ENCODE assay signal across 1 cellular context in genomic region chr10:121598261-121599249, GRCh38.
A peak's percentile ranks its signal among the peaks of the same experiment; 100 is the strongest.
TF ChIP-seq lines count a peak whose summit lies in the region.

TSS of gene FGFR2 (minus strand) at chr10:121598444. CDS start at chr10:121593817, 4,627 bp downstream.

TF ChIP-seq in HEK293, 187 proteins besides CTCF, POLR2A, EP300 and RAD21 (continued from another document and continues in another):
- TF ChIP-seq, protein P1, sequence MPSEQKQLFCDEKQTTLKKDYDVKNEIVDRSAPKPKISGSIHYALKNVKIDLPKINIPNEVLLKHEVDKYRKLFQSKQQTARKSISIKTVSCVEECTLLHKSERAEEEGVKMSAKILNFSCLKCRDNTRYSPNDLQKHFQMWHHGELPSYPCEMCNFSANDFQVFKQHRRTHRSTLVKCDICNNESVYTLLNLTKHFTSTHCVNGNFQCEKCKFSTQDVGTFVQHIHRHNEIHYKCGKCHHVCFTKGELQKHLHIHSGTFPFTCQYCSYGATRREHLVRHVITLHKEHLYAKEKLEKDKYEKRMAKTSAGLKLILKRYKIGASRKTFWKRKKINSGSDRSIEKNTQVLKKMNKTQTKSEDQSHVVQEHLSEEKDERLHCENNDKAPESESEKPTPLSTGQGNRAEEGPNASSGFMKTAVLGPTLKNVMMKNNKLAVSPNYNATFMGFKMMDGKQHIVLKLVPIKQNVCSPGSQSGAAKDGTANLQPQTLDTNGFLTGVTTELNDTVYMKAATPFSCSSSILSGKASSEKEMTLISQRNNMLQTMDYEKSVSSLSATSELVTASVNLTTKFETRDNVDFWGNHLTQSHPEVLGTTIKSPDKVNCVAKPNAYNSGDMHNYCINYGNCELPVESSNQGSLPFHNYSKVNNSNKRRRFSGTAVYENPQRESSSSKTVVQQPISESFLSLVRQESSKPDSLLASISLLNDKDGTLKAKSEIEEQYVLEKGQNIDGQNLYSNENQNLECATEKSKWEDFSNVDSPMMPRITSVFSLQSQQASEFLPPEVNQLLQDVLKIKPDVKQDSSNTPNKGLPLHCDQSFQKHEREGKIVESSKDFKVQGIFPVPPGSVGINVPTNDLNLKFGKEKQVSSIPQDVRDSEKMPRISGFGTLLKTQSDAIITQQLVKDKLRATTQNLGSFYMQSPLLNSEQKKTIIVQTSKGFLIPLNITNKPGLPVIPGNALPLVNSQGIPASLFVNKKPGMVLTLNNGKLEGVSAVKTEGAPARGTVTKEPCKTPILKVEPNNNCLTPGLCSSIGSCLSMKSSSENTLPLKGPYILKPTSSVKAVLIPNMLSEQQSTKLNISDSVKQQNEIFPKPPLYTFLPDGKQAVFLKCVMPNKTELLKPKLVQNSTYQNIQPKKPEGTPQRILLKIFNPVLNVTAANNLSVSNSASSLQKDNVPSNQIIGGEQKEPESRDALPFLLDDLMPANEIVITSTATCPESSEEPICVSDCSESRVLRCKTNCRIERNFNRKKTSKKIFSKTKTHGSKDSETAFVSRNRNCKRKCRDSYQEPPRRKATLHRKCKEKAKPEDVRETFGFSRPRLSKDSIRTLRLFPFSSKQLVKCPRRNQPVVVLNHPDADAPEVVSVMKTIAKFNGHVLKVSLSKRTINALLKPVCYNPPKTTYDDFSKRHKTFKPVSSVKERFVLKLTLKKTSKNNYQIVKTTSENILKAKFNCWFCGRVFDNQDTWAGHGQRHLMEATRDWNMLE (tag by site-specific recombination; conservative IDR thresholded peaks at IDR 0.05; ENCODE audit: low read depth): no peak
- TF ChIP-seq ZNF777 (tag by site-specific recombination; IDR thresholded peaks at IDR 0.05; ENCODE audit: borderline replicate concordance): no peak
- no peak for TF ChIP-seq ZBTB21 (tag by site-specific recombination; IDR thresholded peaks at IDR 0.05)
- TF ChIP-seq ZNF785 (tag by site-specific recombination; IDR thresholded peaks at IDR 0.05): no peak
- TF ChIP-seq ELK4 (IDR thresholded peaks at IDR 0.05; ENCODE audit: borderline replicate concordance, low read depth, low read length): no peak
- peak; percentile 31; the same call in 1 of the 2 replicates for TF ChIP-seq KLF8 (tag by site-specific recombination; IDR thresholded peaks at IDR 0.05)
- TF ChIP-seq, protein P2, sequence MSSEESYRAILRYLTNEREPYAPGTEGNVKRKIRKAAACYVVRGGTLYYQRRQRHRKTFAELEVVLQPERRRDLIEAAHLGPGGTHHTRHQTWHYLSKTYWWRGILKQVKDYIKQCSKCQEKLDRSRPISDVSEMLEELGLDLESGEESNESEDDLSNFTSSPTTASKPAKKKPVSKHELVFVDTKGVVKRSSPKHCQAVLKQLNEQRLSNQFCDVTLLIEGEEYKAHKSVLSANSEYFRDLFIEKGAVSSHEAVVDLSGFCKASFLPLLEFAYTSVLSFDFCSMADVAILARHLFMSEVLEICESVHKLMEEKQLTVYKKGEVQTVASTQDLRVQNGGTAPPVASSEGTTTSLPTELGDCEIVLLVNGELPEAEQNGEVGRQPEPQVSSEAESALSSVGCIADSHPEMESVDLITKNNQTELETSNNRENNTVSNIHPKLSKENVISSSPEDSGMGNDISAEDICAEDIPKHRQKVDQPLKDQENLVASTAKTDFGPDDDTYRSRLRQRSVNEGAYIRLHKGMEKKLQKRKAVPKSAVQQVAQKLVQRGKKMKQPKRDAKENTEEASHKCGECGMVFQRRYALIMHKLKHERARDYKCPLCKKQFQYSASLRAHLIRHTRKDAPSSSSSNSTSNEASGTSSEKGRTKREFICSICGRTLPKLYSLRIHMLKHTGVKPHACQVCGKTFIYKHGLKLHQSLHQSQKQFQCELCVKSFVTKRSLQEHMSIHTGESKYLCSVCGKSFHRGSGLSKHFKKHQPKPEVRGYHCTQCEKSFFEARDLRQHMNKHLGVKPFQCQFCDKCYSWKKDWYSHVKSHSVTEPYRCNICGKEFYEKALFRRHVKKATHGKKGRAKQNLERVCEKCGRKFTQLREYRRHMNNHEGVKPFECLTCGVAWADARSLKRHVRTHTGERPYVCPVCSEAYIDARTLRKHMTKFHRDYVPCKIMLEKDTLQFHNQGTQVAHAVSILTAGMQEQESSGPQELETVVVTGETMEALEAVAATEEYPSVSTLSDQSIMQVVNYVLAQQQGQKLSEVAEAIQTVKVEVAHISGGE (tag by site-specific recombination; conservative IDR thresholded peaks at IDR 0.05; ENCODE audit: low read depth): no peak
- TF ChIP-seq ZNF626 (tag by site-specific recombination; IDR thresholded peaks at IDR 0.05): no peak
- TF ChIP-seq PRDM2 (tag by site-specific recombination; IDR thresholded peaks at IDR 0.05; ENCODE audit: borderline replicate concordance): no peak
- TF ChIP-seq REPIN1 (tag by site-specific recombination; IDR thresholded peaks at IDR 0.05; ENCODE audit: low read depth): no peak
- TF ChIP-seq, protein P3, sequence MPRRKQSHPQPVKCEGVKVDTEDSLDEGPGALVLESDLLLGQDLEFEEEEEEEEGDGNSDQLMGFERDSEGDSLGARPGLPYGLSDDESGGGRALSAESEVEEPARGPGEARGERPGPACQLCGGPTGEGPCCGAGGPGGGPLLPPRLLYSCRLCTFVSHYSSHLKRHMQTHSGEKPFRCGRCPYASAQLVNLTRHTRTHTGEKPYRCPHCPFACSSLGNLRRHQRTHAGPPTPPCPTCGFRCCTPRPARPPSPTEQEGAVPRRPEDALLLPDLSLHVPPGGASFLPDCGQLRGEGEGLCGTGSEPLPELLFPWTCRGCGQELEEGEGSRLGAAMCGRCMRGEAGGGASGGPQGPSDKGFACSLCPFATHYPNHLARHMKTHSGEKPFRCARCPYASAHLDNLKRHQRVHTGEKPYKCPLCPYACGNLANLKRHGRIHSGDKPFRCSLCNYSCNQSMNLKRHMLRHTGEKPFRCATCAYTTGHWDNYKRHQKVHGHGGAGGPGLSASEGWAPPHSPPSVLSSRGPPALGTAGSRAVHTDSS (tag by site-specific recombination; IDR thresholded peaks at IDR 0.05): no peak
- no peak for TF ChIP-seq ZFP69B (tag by site-specific recombination; IDR thresholded peaks at IDR 0.05)
- no peak for TF ChIP-seq GLI2 (tag by site-specific recombination; IDR thresholded peaks at IDR 0.05; ENCODE audit: borderline replicate concordance, low read depth)
- no peak for TF ChIP-seq ZNF391 (tag by site-specific recombination; IDR thresholded peaks at IDR 0.05; ENCODE audit: borderline replicate concordance, low read depth)
- no peak for TF ChIP-seq ZNF248 (tag by site-specific recombination; IDR thresholded peaks at IDR 0.05)
- TF ChIP-seq, protein P4, sequence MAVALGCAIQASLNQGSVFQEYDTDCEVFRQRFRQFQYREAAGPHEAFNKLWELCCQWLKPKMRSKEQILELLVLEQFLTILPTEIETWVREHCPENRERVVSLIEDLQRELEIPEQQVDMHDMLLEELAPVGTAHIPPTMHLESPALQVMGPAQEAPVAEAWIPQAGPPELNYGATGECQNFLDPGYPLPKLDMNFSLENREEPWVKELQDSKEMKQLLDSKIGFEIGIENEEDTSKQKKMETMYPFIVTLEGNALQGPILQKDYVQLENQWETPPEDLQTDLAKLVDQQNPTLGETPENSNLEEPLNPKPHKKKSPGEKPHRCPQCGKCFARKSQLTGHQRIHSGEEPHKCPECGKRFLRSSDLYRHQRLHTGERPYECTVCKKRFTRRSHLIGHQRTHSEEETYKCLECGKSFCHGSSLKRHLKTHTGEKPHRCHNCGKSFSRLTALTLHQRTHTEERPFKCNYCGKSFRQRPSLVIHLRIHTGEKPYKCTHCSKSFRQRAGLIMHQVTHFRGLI (tag by site-specific recombination; IDR thresholded peaks at IDR 0.05): no peak; the same call in 1 of the 2 replicates
- no peak for TF ChIP-seq ZNF530 (tag by site-specific recombination; IDR thresholded peaks at IDR 0.05; ENCODE audit: low read depth)
- no peak for TF ChIP-seq ZNF223 (tag by site-specific recombination; IDR thresholded peaks at IDR 0.05)
- peak; percentile 85 for TF ChIP-seq ZNF510 (tag by site-specific recombination; IDR thresholded peaks at IDR 0.05; ENCODE audit: insufficient replicate concordance)
- TF ChIP-seq, protein P5, sequence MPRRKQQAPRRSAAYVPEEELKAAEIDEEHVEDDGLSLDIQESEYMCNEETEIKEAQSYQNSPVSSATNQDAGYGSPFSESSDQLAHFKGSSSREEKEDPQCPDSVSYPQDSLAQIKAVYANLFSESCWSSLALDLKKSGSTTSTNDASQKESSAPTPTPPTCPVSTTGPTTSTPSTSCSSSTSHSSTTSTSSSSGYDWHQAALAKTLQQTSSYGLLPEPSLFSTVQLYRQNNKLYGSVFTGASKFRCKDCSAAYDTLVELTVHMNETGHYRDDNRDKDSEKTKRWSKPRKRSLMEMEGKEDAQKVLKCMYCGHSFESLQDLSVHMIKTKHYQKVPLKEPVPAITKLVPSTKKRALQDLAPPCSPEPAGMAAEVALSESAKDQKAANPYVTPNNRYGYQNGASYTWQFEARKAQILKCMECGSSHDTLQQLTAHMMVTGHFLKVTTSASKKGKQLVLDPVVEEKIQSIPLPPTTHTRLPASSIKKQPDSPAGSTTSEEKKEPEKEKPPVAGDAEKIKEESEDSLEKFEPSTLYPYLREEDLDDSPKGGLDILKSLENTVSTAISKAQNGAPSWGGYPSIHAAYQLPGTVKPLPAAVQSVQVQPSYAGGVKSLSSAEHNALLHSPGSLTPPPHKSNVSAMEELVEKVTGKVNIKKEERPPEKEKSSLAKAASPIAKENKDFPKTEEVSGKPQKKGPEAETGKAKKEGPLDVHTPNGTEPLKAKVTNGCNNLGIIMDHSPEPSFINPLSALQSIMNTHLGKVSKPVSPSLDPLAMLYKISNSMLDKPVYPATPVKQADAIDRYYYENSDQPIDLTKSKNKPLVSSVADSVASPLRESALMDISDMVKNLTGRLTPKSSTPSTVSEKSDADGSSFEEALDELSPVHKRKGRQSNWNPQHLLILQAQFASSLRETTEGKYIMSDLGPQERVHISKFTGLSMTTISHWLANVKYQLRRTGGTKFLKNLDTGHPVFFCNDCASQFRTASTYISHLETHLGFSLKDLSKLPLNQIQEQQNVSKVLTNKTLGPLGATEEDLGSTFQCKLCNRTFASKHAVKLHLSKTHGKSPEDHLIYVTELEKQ (tag by site-specific recombination; IDR thresholded peaks at IDR 0.05; ENCODE audit: borderline replicate concordance): no peak
- no peak; the same call in 1 of the 2 replicates for TF ChIP-seq ZNF221 (tag by site-specific recombination; IDR thresholded peaks at IDR 0.05; ENCODE audit: borderline replicate concordance)
- TF ChIP-seq ZNF555 (tag by site-specific recombination; conservative IDR thresholded peaks at IDR 0.05): no peak
- no peak; the same call in 1 of the 2 replicates for TF ChIP-seq ZNF76 (tag by site-specific recombination; IDR thresholded peaks at IDR 0.05; ENCODE audit: borderline replicate concordance, low read depth)
- no peak for TF ChIP-seq ZIC2 (tag by site-specific recombination; IDR thresholded peaks at IDR 0.05)
- 0 out of 2 replicates have a peak, but pooled peaks have one; percentile 20 for TF ChIP-seq INSM2 (tag by site-specific recombination; IDR thresholded peaks at IDR 0.05)
